In the genomic region with DNA sequence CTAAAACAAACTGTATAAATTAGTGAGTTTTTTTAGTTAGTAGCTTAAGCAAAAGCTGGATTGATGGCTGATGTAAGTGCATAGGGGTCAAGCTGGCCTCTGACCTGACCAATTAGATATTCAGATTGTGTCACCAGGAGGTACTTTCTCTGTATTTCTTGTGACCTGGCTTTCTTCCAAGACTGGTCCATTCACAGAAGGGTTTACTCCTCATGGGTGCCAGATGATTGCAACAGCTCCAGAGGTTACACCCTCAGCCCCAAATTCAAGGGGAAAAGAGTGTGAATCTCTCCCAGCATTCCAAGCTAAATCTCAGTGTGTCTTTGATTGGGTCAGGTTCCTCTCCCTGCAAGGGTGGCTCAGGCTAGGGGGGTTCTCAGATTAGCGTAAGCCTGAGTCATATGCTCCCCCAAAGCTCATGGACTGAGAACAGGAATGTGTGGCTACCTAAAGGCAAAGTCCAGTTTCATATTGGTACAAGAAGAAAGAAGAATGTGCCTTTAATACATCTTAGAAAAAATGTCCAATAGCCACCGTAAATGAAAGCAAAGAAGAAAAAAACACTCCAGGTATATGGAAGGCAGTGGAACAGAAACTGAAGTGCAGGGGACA, we compare ENCODE assay signal across 10 cellular contexts. TPM values are rescaled to one million over a fixed set of nuclear protein-coding genes. Genes with fewer than 3 reads are reported as not detected.
DNase-seq lines count a peak whose midpoint lies in the region; ATAC-seq and TF ChIP-seq lines count a peak whose summit lies in the region.
"Had no signal": no experiment of that assay in that cellular context is flagged by ENCODE, and none has a peak within 500 bp of the region (broad histone marks: within the 10 kb centered on the region; RNA-seq: fewer than 3 reads in every experiment).

No MANE protein-coding gene starts in this region.

- peak overlapping the region; percentile 30 for H2BK5ac ChIP-seq in IMR-90 (ENCODE audit: low read depth, low read length, poor library complexity, severe bottlenecking)

- no peak overlapping the region for H3K56ac ChIP-seq in IMR-90 (ENCODE audit: extremely low read depth, insufficient read depth, low read length)

- WGBS in IMR-90 (ENCODE audit: extremely low coverage in 2 of 2, insufficient read length in 1 of 2), 2 experiments = no CpG with 5 or more reads among the region's 2 CpGs

- H3K14ac ChIP-seq in IMR-90 (replicated peaks; ENCODE audit: low read depth, low read length) = peak overlapping the region; percentile 28; the same call in 1 of the 2 replicates

- H2BK15ac ChIP-seq in IMR-90 (ENCODE audit: low read depth, low read length) = no peak overlapping the region

- no peak overlapping the region; the same call in 1 of the 2 replicates for H3K18ac ChIP-seq in IMR-90 (ENCODE audit: low read depth, low read length)

- H2AK9ac ChIP-seq in IMR-90 (replicated peaks; ENCODE audit: low read depth, low read length, poor library complexity) = peak overlapping the region; percentile 57

- ATAC-seq in IMR-90 (ENCODE audit: low read depth) (peak; percentile 61), left lung (peak; percentile 54), GM19351 (IDR thresholded peaks at IDR 0.05; ENCODE audit: unreplicated experiment) (no peak)
- ATAC-seq: activated T-cell treated with anti-CD3 and anti-CD28 coated beads, Interleukin-2, amount 50 U/mL, for 4 hours had no signal

- H2AFZ ChIP-seq in IMR-90 (replicated peaks; ENCODE audit: low read length, poor library complexity) = no peak overlapping the region

- H3K27ac ChIP-seq in IMR-90 (ENCODE audit: insufficient read depth, low read length) = peak overlapping the region; percentile 59; the same call in 1 of the 2 replicates
- peak overlapping the region in 1 of 2 donors; percentile 71 for H3K27ac ChIP-seq in coronary artery
- peak overlapping the region; percentile 57 to 76 for H3K27ac ChIP-seq in left lung
- peak overlapping the region; percentile 76 for H3K27ac ChIP-seq in subcutaneous abdominal adipose tissue (ENCODE audit: low read depth, low read length)

- POLR2A ChIA-PET in IMR-90 (lab: Charles Lee; ENCODE audit: unreplicated experiment) = no interaction called here

- H3K4ac ChIP-seq in IMR-90 (ENCODE audit: low read depth, low read length) = peak overlapping the region; percentile 50

- DNase-seq in IMR-90 (no peak), coronary artery (ENCODE audit: low spot score) (no peak), left lung (no peak), SHP77 treated with DMSO at 0.1 percent for 48 hours (lab: John Stamatoyannopoulos, UW) (no peak), NCI-H774 (lab: John Stamatoyannopoulos, UW) (no peak)
- DNase-seq in stimulated activated CD4-positive, alpha-beta T cell treated with anti-CD3 and anti-CD28 coated beads, Interleukin-4, amount 100 ng/mL, for 4 hours = no peak
- DNase-seq: activated T-cell treated with anti-CD3 and anti-CD28 coated beads, Interleukin-2, amount 50 U/mL, for 4 hours; stimulated activated CD4-positive, alpha-beta T cell treated with anti-CD3 and anti-CD28 coated beads, Interleukin-4, amount 100 ng/mL, for 24 hours had no signal

- H2BK20ac ChIP-seq in IMR-90 (ENCODE audit: low read depth, low read length) = no peak overlapping the region

- TF ChIP-seq RAD21 in IMR-90 (IDR thresholded peaks at IDR 0.05; ENCODE audit: low read length) = no peak

- peak overlapping the region; percentile 58 for H3K4me2 ChIP-seq in IMR-90 (ENCODE audit: low read depth, low read length)

- H4K20me1 ChIP-seq in IMR-90 (ENCODE audit: insufficient read depth, low read length) = peaks cover 50% of the 10 kb centered on the region

- H4K8ac ChIP-seq in IMR-90 (ENCODE audit: low read depth in 2 of 2, low read length in 2 of 2) = peak overlapping the region in 1 of 2 experiments; percentile 9; a peak in 1 of 4 replicates

- intact Hi-C loops in IMR-90 (cut with micrococcal nuclease) (loop anchor here (1.0 kb wide), 1 partner anchor 33 kb away; no protein-coding TSS in a partner anchor), left lung (cut with DNase I) (no loop called here)

- peak overlapping the region; percentile 52; the same call in 1 of the 2 replicates for H3K23ac ChIP-seq in IMR-90 (ENCODE audit: low read depth, low read length)

- H3K9ac ChIP-seq in IMR-90 (ENCODE audit: low read depth, low read length) = no peak overlapping the region
- H3K9ac ChIP-seq in subcutaneous abdominal adipose tissue (ENCODE audit: low read length in 5 of 5) = peak overlapping the region in 2 of 5 donors; percentile 21 to 41

- no peak for TF ChIP-seq POLR2A in IMR-90 (IDR thresholded peaks at IDR 0.05; ENCODE audit: low read depth, low read length)

- peaks cover 9% of the 10 kb centered on the region for H3K4me1 ChIP-seq in IMR-90 (ENCODE audit: control insufficient read depth, insufficient read depth, low read length)
- peaks cover 48 to 91% of the 10 kb centered on the region in 2 donors for H3K4me1 ChIP-seq in left lung
- H3K4me1 ChIP-seq in subcutaneous abdominal adipose tissue (ENCODE audit: control insufficient read depth in 5 of 5, insufficient read depth in 5 of 5, low read length in 5 of 5) = peaks cover 25 to 87% (median 59%) of the 10 kb centered on the region in 5 donors

- no peaks in the 10 kb centered on the region for H3K27me3 ChIP-seq in IMR-90 (ENCODE audit: control insufficient read depth, insufficient read depth, low read length)
- no peaks in the 10 kb centered on the region for H3K27me3 ChIP-seq in left lung
- H3K27me3 ChIP-seq in subcutaneous abdominal adipose tissue (ENCODE audit: control insufficient read depth in 5 of 5, insufficient read depth in 4 of 5, low read length in 5 of 5) = no peaks in the 10 kb centered on the region

- peaks cover 28% of the 10 kb centered on the region for H3K9me1 ChIP-seq in IMR-90 (ENCODE audit: insufficient read depth, low read length)

- in situ Hi-C loops in IMR-90 (cut with MboI; ENCODE audit: low sequenced_read_pairs) = no loop called here

- H4K5ac ChIP-seq in IMR-90 (ENCODE audit: low read depth, low read length) = no peak overlapping the region

- H4K91ac ChIP-seq in IMR-90 (ENCODE audit: insufficient read depth, low read depth, low read length) = no peak overlapping the region

- H2AK5ac ChIP-seq in IMR-90 (ENCODE audit: low read depth, low read length) = peak overlapping the region; percentile 0; the same call in 1 of the 2 replicates

- H3K9me3 ChIP-seq in IMR-90 (ENCODE audit: control insufficient read depth, insufficient read depth, low read length) = no peaks in the 10 kb centered on the region
- no peaks in the 10 kb centered on the region for H3K9me3 ChIP-seq in left lung
- no peaks in the 10 kb centered on the region for H3K9me3 ChIP-seq in subcutaneous abdominal adipose tissue (ENCODE audit: control insufficient read depth in 5 of 5, low read length in 5 of 5)

- dilution Hi-C loops in IMR-90 (cut with HindIII; ENCODE audit: low sequenced_read_pairs, unreplicated experiment) = no loop called here

- BruUV-seq in IMR-90 (replicated peaks; lab: Mats Ljungman, UMichigan) = no TSS peak

- no peak overlapping the region for H3K4me3 ChIP-seq in IMR-90 (ENCODE audit: insufficient read depth, low read depth, low read length)
- peak overlapping the region; percentile 33 for H3K4me3 ChIP-seq in coronary artery
- no peak overlapping the region for H3K4me3 ChIP-seq in left lung
- H3K4me3 ChIP-seq in subcutaneous abdominal adipose tissue (ENCODE audit: low read depth in 1 of 5, low read length in 5 of 5) = peak overlapping the region in 2 of 5 donors; percentile 41 to 45

- H3K79me1 ChIP-seq in IMR-90 (ENCODE audit: low read depth in 1 of 2, low read length in 2 of 2) = peaks cover 41 to 88% of the 10 kb centered on the region in 2 experiments

- TF ChIP-seq CTCF in IMR-90 (conservative IDR thresholded peaks at IDR 0.05; ENCODE audit: low read depth, low read length) (no peak), coronary artery (IDR thresholded peaks at IDR 0.05) (no peak), left lung (IDR thresholded peaks at IDR 0.05) (no peak)

- CTCF ChIA-PET in IMR-90 (lab: Yijun Ruan, JAX) = interaction anchor here (1.0 to 1.5 kb wide), 3 partner anchors 10 to 21 kb away, joined by 3 to 4 read pairs (median 3); no protein-coding TSS in a partner anchor

- H3K36me3 ChIP-seq in IMR-90 (ENCODE audit: control insufficient read depth, insufficient read depth, low read length) (peaks cover 11% of the 10 kb centered on the region), left lung (peaks cover 0 to 52% of the 10 kb centered on the region in 2 donors), subcutaneous abdominal adipose tissue (ENCODE audit: control insufficient read depth in 5 of 5, insufficient read depth in 5 of 5, low read length in 5 of 5) (peaks cover 0 to 26% (median 11%) of the 10 kb centered on the region in 5 donors)

- H2BK120ac ChIP-seq in IMR-90 (ENCODE audit: low read depth, low read length) = no peak overlapping the region

TF ChIP-seq in IMR-90, 13 proteins besides CTCF, POLR2A, EP300 and RAD21:
- peak; percentile 33; the same call in 1 of the 2 replicates for TF ChIP-seq CEBPB (IDR thresholded peaks at IDR 0.05; ENCODE audit: low read depth, low read length)
- TF ChIP-seq MXI1 (IDR thresholded peaks at IDR 0.05; ENCODE audit: borderline replicate concordance, low read depth, low read length) = no peak
- TF ChIP-seq FOS (IDR thresholded peaks at IDR 0.05; ENCODE audit: low read depth, low read length) = no peak
- TF ChIP-seq RCOR1 (IDR thresholded peaks at IDR 0.05; ENCODE audit: insufficient replicate concordance, low read length) = no peak
- TF ChIP-seq NFE2L2 (IDR thresholded peaks at IDR 0.05; ENCODE audit: low read depth, low read length) = no peak
- TF ChIP-seq, protein P1, sequence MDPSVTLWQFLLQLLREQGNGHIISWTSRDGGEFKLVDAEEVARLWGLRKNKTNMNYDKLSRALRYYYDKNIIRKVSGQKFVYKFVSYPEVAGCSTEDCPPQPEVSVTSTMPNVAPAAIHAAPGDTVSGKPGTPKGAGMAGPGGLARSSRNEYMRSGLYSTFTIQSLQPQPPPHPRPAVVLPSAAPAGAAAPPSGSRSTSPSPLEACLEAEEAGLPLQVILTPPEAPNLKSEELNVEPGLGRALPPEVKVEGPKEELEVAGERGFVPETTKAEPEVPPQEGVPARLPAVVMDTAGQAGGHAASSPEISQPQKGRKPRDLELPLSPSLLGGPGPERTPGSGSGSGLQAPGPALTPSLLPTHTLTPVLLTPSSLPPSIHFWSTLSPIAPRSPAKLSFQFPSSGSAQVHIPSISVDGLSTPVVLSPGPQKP (IDR thresholded peaks at IDR 0.05; ENCODE audit: borderline replicate concordance, low read depth, low read length) = no peak

RNA-seq across cellular contexts. Expression of gene PML, which starts 16.5 kb away (rescaled TPM):
- total RNA-seq in IMR-90 (2012; rRNA removed) = 8.8 and 10.3 TPM in 2 replicates
- 22.6 and 23.1 TPM in 2 replicates for polyA plus RNA-seq in IMR-90 (2012; rRNA removed)
- 28.1 and 29.3 TPM in 2 replicates for polyA plus RNA-seq in IMR-90 (2012; cell fraction: cytosol; rRNA removed)
- polyA plus RNA-seq in IMR-90 (2012; cell fraction: nucleus; rRNA removed; ENCODE audit: low replicate concordance) = 43.2 and 105 TPM in 2 replicates
- total RNA-seq in left lung = 10 to 100 TPM; 61.2 to 75.2 TPM

RNA-seq across cellular contexts. Expression of gene STOML1, which starts 18.9 kb away (rescaled TPM):
- total RNA-seq in IMR-90 (2012; rRNA removed) = 11.8 and 12.5 TPM in 2 replicates
- polyA plus RNA-seq in IMR-90 (2012; rRNA removed) = 21.2 and 25.0 TPM in 2 replicates
- polyA plus RNA-seq in IMR-90 (2012; cell fraction: cytosol; rRNA removed) = 15.0 and 22.2 TPM in 2 replicates
- polyA plus RNA-seq in IMR-90 (2012; cell fraction: nucleus; rRNA removed; ENCODE audit: low replicate concordance) = 13.0 and 29.7 TPM in 2 replicates
- total RNA-seq in left lung = 10 to 100 TPM; 20.0 to 29.3 TPM
